13 cellular contexts compared by ENCODE assay signal in genomic region chr14:24313912-24314311, GRCh38. TPM values are rescaled to one million over a fixed set of nuclear protein-coding genes. Genes with fewer than 3 reads are reported as not detected.
DNase-seq lines count a peak whose midpoint lies in the region; ATAC-seq, FAIRE-seq and TF ChIP-seq lines count a peak whose summit lies in the region.
"Had no signal": no experiment of that assay in that cellular context is flagged by ENCODE, and none has a peak within 500 bp of the region (broad histone marks: within the 10 kb centered on the region; RNA-seq: fewer than 3 reads in every experiment).

No MANE protein-coding gene starts in this region.

- no peak for TF ChIP-seq EP300 in HepG2 (IDR thresholded peaks at IDR 0.05; ENCODE audit: low read depth in 2 of 2, low read length in 2 of 2)
- TF ChIP-seq EP300 in HepG2 (CRISPR knock-in tag; IDR thresholded peaks at IDR 0.05; ENCODE audit: borderline replicate concordance), result peak; percentile 47; the same call in 1 of the 2 replicates

- H3K4me3 Mint-ChIP-seq in stimulated activated naive CD8-positive, alpha-beta T cell treated with anti-CD3 and anti-CD28 coated beads, Interleukin-15, Interleukin-2, amounts not matched to agents 100 ng/mL and 50 ng/mL, for 24 hours, result peak overlapping the region; percentile 18
- peak overlapping the region; percentile 87 for H3K4me3 Mint-ChIP-seq in T-helper 17 cell

- 87% methylated on average over 2 of the region's 2 CpGs for WGBS in HepG2 (ENCODE audit: low lambda C conversion rate)

- no peak overlapping the region for H3K4me3 ChIP-seq in HepG2 (replicated peaks in 1 of 3; ENCODE audit: insufficient read depth in 1 of 3, low read depth in 2 of 3, low read length in 3 of 3)

- POLR2A ChIA-PET in HepG2 (lab: Yijun Ruan, JAX), result interaction anchor here (1.4 to 9.3 kb wide), 3 partner anchors 15 to 71 kb away, joined by 11 to 213 read pairs (median 25); partner anchors contain the start of genes DHRS1, NOP9, RABGGTA and TINF2

- intact Hi-C loops in HepG2 (cut with micrococcal nuclease; ENCODE audit: unreplicated experiment), result no loop called here

- no peak for TF ChIP-seq CTCF in HepG2 (CRISPR knock-in tag; IDR thresholded peaks at IDR 0.05)

- peak overlapping the region; percentile 81 for H3K27ac Mint-ChIP-seq in stimulated activated naive CD8-positive, alpha-beta T cell treated with anti-CD3 and anti-CD28 coated beads, Interleukin-15, Interleukin-2, amounts not matched to agents 100 ng/mL and 50 ng/mL, for 24 hours
- H3K27ac Mint-ChIP-seq in T-helper 17 cell, result peak overlapping the region; percentile 96

- 0 out of 5 replicates have a peak, but pooled peaks cover 0 to 1% of the 10 kb centered on the region in 2 experiments for H3K36me3 ChIP-seq in HepG2 (replicated peaks in 1 of 2; ENCODE audit: control insufficient read depth in 1 of 2, insufficient read depth in 2 of 2, low read length in 2 of 2)

- H3K36me3 Mint-ChIP-seq in stimulated activated naive CD8-positive, alpha-beta T cell treated with anti-CD3 and anti-CD28 coated beads, Interleukin-15, Interleukin-2, amounts not matched to agents 100 ng/mL and 50 ng/mL, for 24 hours (ENCODE audit: low read depth), result peaks cover 27% of the 10 kb centered on the region
- peaks cover 3% of the 10 kb centered on the region for H3K36me3 Mint-ChIP-seq in T-helper 17 cell (ENCODE audit: low read depth)

- H3K27me3 Mint-ChIP-seq in stimulated activated naive CD8-positive, alpha-beta T cell treated with anti-CD3 and anti-CD28 coated beads, Interleukin-15, Interleukin-2, amounts not matched to agents 100 ng/mL and 50 ng/mL, for 24 hours, result no peaks in the 10 kb centered on the region
- H3K27me3 Mint-ChIP-seq in T-helper 17 cell, result peaks cover 2% of the 10 kb centered on the region

- H3K9me3 ChIP-seq in T-helper 17 cell (ENCODE audit: control insufficient read depth, low read length, poor library complexity, severe bottlenecking), result no peaks in the 10 kb centered on the region
- H3K9me3 ChIP-seq in HepG2 (ENCODE audit: low read length), result no peaks in the 10 kb centered on the region

- BruUV-seq in HepG2 (replicated peaks; lab: Mats Ljungman, UMichigan), result no TSS peak

- peaks cover 50% of the 10 kb centered on the region for H3K4me1 ChIP-seq in HepG2 (ENCODE audit: insufficient read depth, low read length)

- H3K9me3 Mint-ChIP-seq in stimulated activated naive CD8-positive, alpha-beta T cell treated with anti-CD3 and anti-CD28 coated beads, Interleukin-15, Interleukin-2, amounts not matched to agents 100 ng/mL and 50 ng/mL, for 24 hours, result no peaks in the 10 kb centered on the region

- no peak for DNase-seq in stimulated activated naive CD8-positive, alpha-beta T cell treated with anti-CD3 and anti-CD28 coated beads, Interleukin-15, Interleukin-2, amounts not matched to agents 100 U/mL and 50 U/mL, for 24 hours
- DNase-seq in T-helper 17 cell, result no peak
- DNase-seq in HepG2 (ENCODE audit: low spot score), result no peak
- no peak for DNase-seq in activated CD4-positive, CD25-positive, alpha-beta regulatory T cell treated with anti-CD3 and anti-CD28 coated beads, Interleukin-2, amount 50 U/mL, for 72 hours
- no peak for DNase-seq in dermis blood vessel endothelial cell
- DNase-seq in ureter (ENCODE audit: low spot score), result no peak
- DNase-seq: BE2C, NCI-H2029, nucleus accumbens had no signal

- no peak overlapping the region for H3K27ac ChIP-seq in HepG2 (ENCODE audit: extremely low read length, insufficient read depth, low read length)

- no peak overlapping the region for H3K4me2 ChIP-seq in HepG2 (ENCODE audit: low read depth, low read length)

- ATAC-seq in stimulated activated naive CD8-positive, alpha-beta T cell treated with anti-CD3 and anti-CD28 coated beads, Interleukin-15, Interleukin-2, amounts not matched to agents 100 U/mL and 50 U/mL, for 24 hours, result no peak
- no peak for ATAC-seq in T-helper 17 cell
- no peak for ATAC-seq in HepG2
- ATAC-seq in HG03135 (IDR thresholded peaks at IDR 0.05; ENCODE audit: unreplicated experiment), result no peak
- ATAC-seq: left lobe of liver had no signal

- peaks cover 70% of the 10 kb centered on the region for H3K4me1 Mint-ChIP-seq in stimulated activated naive CD8-positive, alpha-beta T cell treated with anti-CD3 and anti-CD28 coated beads, Interleukin-15, Interleukin-2, amounts not matched to agents 100 ng/mL and 50 ng/mL, for 24 hours (ENCODE audit: low read depth)
- H3K4me1 Mint-ChIP-seq in T-helper 17 cell, result peaks cover 59% of the 10 kb centered on the region

- peaks cover 3 to 23% of the 10 kb centered on the region in 2 experiments; a peak in 3 of 5 replicates for H3K27me3 ChIP-seq in HepG2 (ENCODE audit: control insufficient read depth in 1 of 2, insufficient read depth in 2 of 2, low read length in 2 of 2)

- in situ Hi-C loops in HepG2 (cut with HindIII; ENCODE audit: extremely low pct_ligation_motif_present, low pct_unique_long_range_greater_than_20kb), result no loop called here

- H3K79me2 ChIP-seq in HepG2 (ENCODE audit: insufficient read depth, low read length), result no peaks in the 10 kb centered on the region

- no peaks in the 10 kb centered on the region for H4K20me1 ChIP-seq in HepG2 (ENCODE audit: insufficient read depth, low read length)

- H3K9ac ChIP-seq in HepG2 (ENCODE audit: insufficient read depth, low read depth, low read length), result no peak overlapping the region

- TF ChIP-seq RAD21 in HepG2 (CRISPR knock-in tag; IDR thresholded peaks at IDR 0.05), result no peak

- H2AFZ ChIP-seq in HepG2 (ENCODE audit: low read length), result no peak overlapping the region

- no peak for TF ChIP-seq POLR2A in HepG2 (IDR thresholded peaks at IDR 0.05; ENCODE audit: insufficient read depth in 1 of 2, low read depth in 2 of 2, low read length in 2 of 2)

- no peak for FAIRE-seq in HepG2 (lab: Jason Lieb, UNC)
- FAIRE-seq: bronchial epithelial cell had no signal

- CTCF ChIA-PET in HepG2 (lab: Yijun Ruan, JAX; ENCODE audit: low intra/inter-chr PET ratio, low total read pairs), result no interaction called here

RNA-seq across cellular contexts. Expression of gene LTB4R, which starts 2.6 kb away (rescaled TPM):
- total RNA-seq in T-helper 17 cell (10 to 100 TPM; 21.5 to 23.1 TPM), HepG2 (2016; rRNA removed; fragmentation: Illumina TruSeq; extraction: Trizol) (1.00 and 3.2 TPM in 2 replicates), dermis blood vessel endothelial cell (3.5 and 3.6 TPM in 2 replicates), ureter (9.6 TPM)
- total RNA-seq in HepG2 (2016; cell fraction: cytosol; rRNA removed; fragmentation: Illumina TruSeq; extraction: Trizol; ENCODE audit: low read depth), result 0.40 and 0.53 TPM in 2 replicates
- total RNA-seq in HepG2 (2016; cell fraction: insoluble cytoplasmic fraction; rRNA removed; fragmentation: Illumina TruSeq; extraction: Trizol), result 0.25 and 2.9 TPM in 2 replicates
- total RNA-seq in HepG2 (2016; cell fraction: membrane; rRNA removed; fragmentation: Illumina TruSeq; extraction: Trizol), result 0.55 and 0.59 TPM in 2 replicates
- total RNA-seq in HepG2 (2016; cell fraction: nucleus; rRNA removed; fragmentation: Illumina TruSeq; extraction: Trizol), result 4.9 and 6.3 TPM in 2 replicates
- polyA plus RNA-seq in HepG2 (2011; rRNA removed), result 8.2 and 12.4 TPM in 2 replicates
- polyA plus RNA-seq in HepG2 (2011; cell fraction: cytosol; rRNA removed), result 1.2 and 1.9 TPM in 2 replicates
- 89.0 and 109 TPM in 2 replicates for polyA plus RNA-seq in HepG2 (2011; cell fraction: nucleus; rRNA removed)
- polyA plus RNA-seq in HepG2 (2012), result 9.0 and 9.1 TPM in 2 replicates
- 0.10 and 0.24 TPM in 2 replicates for polyA plus RNA-seq in HepG2 (2016; cell fraction: cytosol; fragmentation: Illumina TruSeq; extraction: Trizol; ENCODE audit: low read depth)
- 0.76 and 0.87 TPM in 2 replicates for polyA plus RNA-seq in HepG2 (2016; cell fraction: insoluble cytoplasmic fraction; fragmentation: Illumina TruSeq; extraction: Trizol; ENCODE audit: low read depth)
- polyA plus RNA-seq in HepG2 (2016; cell fraction: membrane; fragmentation: Illumina TruSeq; extraction: Trizol; ENCODE audit: low read depth), result 0.37 and 0.90 TPM in 2 replicates
- polyA plus RNA-seq in HepG2 (2016; cell fraction: nucleus; fragmentation: Illumina TruSeq; extraction: Trizol; ENCODE audit: insufficient read depth, low read depth), result 22.4 and 23.6 TPM in 2 replicates
- 13.2 and 32.8 TPM in 2 replicates for polyA minus RNA-seq in HepG2 (2011; rRNA and poly(A)+ RNA removed; ENCODE audit: low replicate concordance)
- polyA minus RNA-seq in HepG2 (2011; cell fraction: cytosol; rRNA and poly(A)+ RNA removed), result 0.30 and 1.5 TPM in 2 replicates
- 17.3 and 18.9 TPM in 2 replicates for polyA minus RNA-seq in HepG2 (2011; cell fraction: nucleus; rRNA and poly(A)+ RNA removed)

RNA-seq across cellular contexts. Expression of gene LTB4R2, which starts 4.0 kb away (rescaled TPM):
- total RNA-seq in T-helper 17 cell (10 to 100 TPM; 17.3 to 23.3 TPM), HepG2 (2016; rRNA removed; fragmentation: Illumina TruSeq; extraction: Trizol) (1.4 and 6.9 TPM in 2 replicates), dermis blood vessel endothelial cell (5.9 and 9.7 TPM in 2 replicates), ureter (8.2 TPM)
- 0.40 and 0.44 TPM in 2 replicates for total RNA-seq in HepG2 (2016; cell fraction: cytosol; rRNA removed; fragmentation: Illumina TruSeq; extraction: Trizol; ENCODE audit: low read depth)
- total RNA-seq in HepG2 (2016; cell fraction: insoluble cytoplasmic fraction; rRNA removed; fragmentation: Illumina TruSeq; extraction: Trizol), result 1.7 and 7.1 TPM in 2 replicates
- 0.93 and 1.2 TPM in 2 replicates for total RNA-seq in HepG2 (2016; cell fraction: membrane; rRNA removed; fragmentation: Illumina TruSeq; extraction: Trizol)
- 10.5 and 12.4 TPM in 2 replicates for total RNA-seq in HepG2 (2016; cell fraction: nucleus; rRNA removed; fragmentation: Illumina TruSeq; extraction: Trizol)
- polyA plus RNA-seq in HepG2 (2011; rRNA removed), result 3.9 and 6.1 TPM in 2 replicates
- 0.65 and 1.5 TPM in 2 replicates for polyA plus RNA-seq in HepG2 (2011; cell fraction: cytosol; rRNA removed)
- 94.5 and 110 TPM in 2 replicates for polyA plus RNA-seq in HepG2 (2011; cell fraction: nucleus; rRNA removed)
- 4.0 and 7.4 TPM in 2 replicates for polyA plus RNA-seq in HepG2 (2012)
- 0.31 and 0.36 TPM in 2 replicates for polyA plus RNA-seq in HepG2 (2016; cell fraction: cytosol; fragmentation: Illumina TruSeq; extraction: Trizol; ENCODE audit: low read depth)
- 1.1 and 1.5 TPM in 2 replicates for polyA plus RNA-seq in HepG2 (2016; cell fraction: insoluble cytoplasmic fraction; fragmentation: Illumina TruSeq; extraction: Trizol; ENCODE audit: low read depth)
- 0.33 and 0.39 TPM in 2 replicates for polyA plus RNA-seq in HepG2 (2016; cell fraction: membrane; fragmentation: Illumina TruSeq; extraction: Trizol; ENCODE audit: low read depth)
- 19.7 and 20.2 TPM in 2 replicates for polyA plus RNA-seq in HepG2 (2016; cell fraction: nucleus; fragmentation: Illumina TruSeq; extraction: Trizol; ENCODE audit: insufficient read depth, low read depth)
- 7.7 and 12.0 TPM in 2 replicates for polyA minus RNA-seq in HepG2 (2011; rRNA and poly(A)+ RNA removed; ENCODE audit: low replicate concordance)
- 1.2 TPM in 2 replicates for polyA minus RNA-seq in HepG2 (2011; cell fraction: cytosol; rRNA and poly(A)+ RNA removed)
- polyA minus RNA-seq in HepG2 (2011; cell fraction: nucleus; rRNA and poly(A)+ RNA removed), result 40.7 and 44.3 TPM in 2 replicates

RNA-seq across cellular contexts. Expression of gene CIDEB, which starts 6.1 kb away (rescaled TPM):
- total RNA-seq in T-helper 17 cell, result 10 to 100 TPM; 14.5 to 16.8 TPM
- total RNA-seq in HepG2 (2016; rRNA removed; fragmentation: Illumina TruSeq; extraction: Trizol), result 22.4 and 35.8 TPM in 2 replicates
- total RNA-seq in HepG2 (2016; cell fraction: cytosol; rRNA removed; fragmentation: Illumina TruSeq; extraction: Trizol; ENCODE audit: low read depth), result 7.4 and 8.6 TPM in 2 replicates
- 25.0 and 33.5 TPM in 2 replicates for total RNA-seq in HepG2 (2016; cell fraction: insoluble cytoplasmic fraction; rRNA removed; fragmentation: Illumina TruSeq; extraction: Trizol)
- total RNA-seq in HepG2 (2016; cell fraction: membrane; rRNA removed; fragmentation: Illumina TruSeq; extraction: Trizol), result 10.2 and 11.5 TPM in 2 replicates
- total RNA-seq in HepG2 (2016; cell fraction: nucleus; rRNA removed; fragmentation: Illumina TruSeq; extraction: Trizol), result 35.1 and 36.7 TPM in 2 replicates
- polyA plus RNA-seq in HepG2 (2011; rRNA removed), result 110 and 143 TPM in 2 replicates
- polyA plus RNA-seq in HepG2 (2011; cell fraction: cytosol; rRNA removed), result 88.2 and 112 TPM in 2 replicates
- 47.6 and 66.7 TPM in 2 replicates for polyA plus RNA-seq in HepG2 (2011; cell fraction: nucleus; rRNA removed)
- polyA plus RNA-seq in HepG2 (2012), result 94.8 and 120 TPM in 2 replicates
- polyA plus RNA-seq in HepG2 (2016; cell fraction: cytosol; fragmentation: Illumina TruSeq; extraction: Trizol; ENCODE audit: low read depth), result 15.9 and 18.8 TPM in 2 replicates
- 56.4 and 59.4 TPM in 2 replicates for polyA plus RNA-seq in HepG2 (2016; cell fraction: insoluble cytoplasmic fraction; fragmentation: Illumina TruSeq; extraction: Trizol; ENCODE audit: low read depth)
- polyA plus RNA-seq in HepG2 (2016; cell fraction: membrane; fragmentation: Illumina TruSeq; extraction: Trizol; ENCODE audit: low read depth), result 21.0 and 22.1 TPM in 2 replicates
- polyA plus RNA-seq in HepG2 (2016; cell fraction: nucleus; fragmentation: Illumina TruSeq; extraction: Trizol; ENCODE audit: insufficient read depth, low read depth), result 101 TPM in 2 replicates
- 15.9 and 85.1 TPM in 2 replicates for polyA minus RNA-seq in HepG2 (2011; rRNA and poly(A)+ RNA removed; ENCODE audit: low replicate concordance)
- polyA minus RNA-seq in HepG2 (2011; cell fraction: cytosol; rRNA and poly(A)+ RNA removed), result 34.0 and 49.4 TPM in 2 replicates
- 21.4 and 33.2 TPM in 2 replicates for polyA minus RNA-seq in HepG2 (2011; cell fraction: nucleus; rRNA and poly(A)+ RNA removed)
- 4.6 and 7.5 TPM in 2 replicates for total RNA-seq in dermis blood vessel endothelial cell
- 11.1 TPM for total RNA-seq in ureter

RNA-seq across cellular contexts. Expression of gene NOP9, which starts 14.3 kb away (rescaled TPM):
- total RNA-seq in T-helper 17 cell (10 to 100 TPM; 25.7 to 27.7 TPM), HepG2 (2016; rRNA removed; fragmentation: Illumina TruSeq; extraction: Trizol) (61.6 and 64.5 TPM in 2 replicates), dermis blood vessel endothelial cell (30.1 and 33.5 TPM in 2 replicates), ureter (36.5 TPM)
- 2.7 and 3.4 TPM in 2 replicates for total RNA-seq in HepG2 (2016; cell fraction: cytosol; rRNA removed; fragmentation: Illumina TruSeq; extraction: Trizol; ENCODE audit: low read depth)
- total RNA-seq in HepG2 (2016; cell fraction: insoluble cytoplasmic fraction; rRNA removed; fragmentation: Illumina TruSeq; extraction: Trizol), result 58.5 and 62.7 TPM in 2 replicates
- total RNA-seq in HepG2 (2016; cell fraction: membrane; rRNA removed; fragmentation: Illumina TruSeq; extraction: Trizol), result 11.3 and 12.5 TPM in 2 replicates
- 38.6 and 43.3 TPM in 2 replicates for total RNA-seq in HepG2 (2016; cell fraction: nucleus; rRNA removed; fragmentation: Illumina TruSeq; extraction: Trizol)
- 24.5 and 33.8 TPM in 2 replicates for polyA plus RNA-seq in HepG2 (2011; rRNA removed)
- 19.8 and 21.2 TPM in 2 replicates for polyA plus RNA-seq in HepG2 (2011; cell fraction: cytosol; rRNA removed)
- polyA plus RNA-seq in HepG2 (2011; cell fraction: nucleus; rRNA removed), result 82.1 and 94.5 TPM in 2 replicates
- polyA plus RNA-seq in HepG2 (2012), result 28.7 and 29.6 TPM in 2 replicates
- 1.9 and 2.1 TPM in 2 replicates for polyA plus RNA-seq in HepG2 (2016; cell fraction: cytosol; fragmentation: Illumina TruSeq; extraction: Trizol; ENCODE audit: low read depth)
- polyA plus RNA-seq in HepG2 (2016; cell fraction: insoluble cytoplasmic fraction; fragmentation: Illumina TruSeq; extraction: Trizol; ENCODE audit: low read depth), result 38.5 and 40.4 TPM in 2 replicates
- polyA plus RNA-seq in HepG2 (2016; cell fraction: membrane; fragmentation: Illumina TruSeq; extraction: Trizol; ENCODE audit: low read depth), result 3.8 and 5.1 TPM in 2 replicates
- polyA plus RNA-seq in HepG2 (2016; cell fraction: nucleus; fragmentation: Illumina TruSeq; extraction: Trizol; ENCODE audit: insufficient read depth, low read depth), result 39.2 and 41.4 TPM in 2 replicates
- 80.1 and 104 TPM in 2 replicates for polyA minus RNA-seq in HepG2 (2011; rRNA and poly(A)+ RNA removed; ENCODE audit: low replicate concordance)
- polyA minus RNA-seq in HepG2 (2011; cell fraction: cytosol; rRNA and poly(A)+ RNA removed), result 32.3 and 42.1 TPM in 2 replicates
- 65.5 and 77.8 TPM in 2 replicates for polyA minus RNA-seq in HepG2 (2011; cell fraction: nucleus; rRNA and poly(A)+ RNA removed)

RNA-seq across cellular contexts. Expression of gene DHRS1, which starts 14.3 kb away (rescaled TPM):
- total RNA-seq in T-helper 17 cell, result 10 to 100 TPM; 24.0 to 27.0 TPM
- total RNA-seq in HepG2 (2016; rRNA removed; fragmentation: Illumina TruSeq; extraction: Trizol), result 46.3 and 60.8 TPM in 2 replicates
- total RNA-seq in HepG2 (2016; cell fraction: cytosol; rRNA removed; fragmentation: Illumina TruSeq; extraction: Trizol; ENCODE audit: low read depth), result 11.6 and 11.9 TPM in 2 replicates
- total RNA-seq in HepG2 (2016; cell fraction: insoluble cytoplasmic fraction; rRNA removed; fragmentation: Illumina TruSeq; extraction: Trizol), result 42.0 and 55.8 TPM in 2 replicates
- 12.0 and 12.3 TPM in 2 replicates for total RNA-seq in HepG2 (2016; cell fraction: membrane; rRNA removed; fragmentation: Illumina TruSeq; extraction: Trizol)
- 49.1 and 52.1 TPM in 2 replicates for total RNA-seq in HepG2 (2016; cell fraction: nucleus; rRNA removed; fragmentation: Illumina TruSeq; extraction: Trizol)
- 49.8 and 52.2 TPM in 2 replicates for polyA plus RNA-seq in HepG2 (2011; rRNA removed)
- polyA plus RNA-seq in HepG2 (2011; cell fraction: cytosol; rRNA removed), result 67.8 and 85.2 TPM in 2 replicates
- polyA plus RNA-seq in HepG2 (2011; cell fraction: nucleus; rRNA removed), result 332 and 353 TPM in 2 replicates
- polyA plus RNA-seq in HepG2 (2012), result 61.8 and 63.4 TPM in 2 replicates
- polyA plus RNA-seq in HepG2 (2016; cell fraction: cytosol; fragmentation: Illumina TruSeq; extraction: Trizol; ENCODE audit: low read depth), result 5.3 and 7.0 TPM in 2 replicates
- 57.6 and 62.6 TPM in 2 replicates for polyA plus RNA-seq in HepG2 (2016; cell fraction: insoluble cytoplasmic fraction; fragmentation: Illumina TruSeq; extraction: Trizol; ENCODE audit: low read depth)
- polyA plus RNA-seq in HepG2 (2016; cell fraction: membrane; fragmentation: Illumina TruSeq; extraction: Trizol; ENCODE audit: low read depth), result 8.9 and 12.3 TPM in 2 replicates
- 109 and 114 TPM in 2 replicates for polyA plus RNA-seq in HepG2 (2016; cell fraction: nucleus; fragmentation: Illumina TruSeq; extraction: Trizol; ENCODE audit: insufficient read depth, low read depth)
- 61.8 and 172 TPM in 2 replicates for polyA minus RNA-seq in HepG2 (2011; rRNA and poly(A)+ RNA removed; ENCODE audit: low replicate concordance)
- 39.8 and 45.8 TPM in 2 replicates for polyA minus RNA-seq in HepG2 (2011; cell fraction: cytosol; rRNA and poly(A)+ RNA removed)
- 57.2 and 59.4 TPM in 2 replicates for polyA minus RNA-seq in HepG2 (2011; cell fraction: nucleus; rRNA and poly(A)+ RNA removed)
- 10.6 and 16.7 TPM in 2 replicates for total RNA-seq in dermis blood vessel endothelial cell
- total RNA-seq in ureter, result 28.7 TPM
